19 cellular contexts compared by ENCODE assay signal in genomic region chr2:232432598-232433184, GRCh38. TPM values are rescaled to one million over a fixed set of nuclear protein-coding genes. Genes with fewer than 3 reads are reported as not detected.
A peak's percentile ranks its signal among the peaks of the same experiment; 100 is the strongest.
DNase-seq lines count a peak whose midpoint lies in the region; ATAC-seq and TF ChIP-seq lines count a peak whose summit lies in the region.
"Had no signal": no experiment of that assay in that cellular context is flagged by ENCODE, and none has a peak within 500 bp of the region (broad histone marks: within the 10 kb centered on the region; RNA-seq: fewer than 3 reads in every experiment).

No MANE protein-coding gene starts in this region.

- no peak overlapping the region for H3K4me2 ChIP-seq in PC-3 (ENCODE audit: low read length)

- no peaks in the 10 kb centered on the region for H3K9me2 ChIP-seq in PC-3 (replicated peaks; ENCODE audit: low read length)

- H4K20me1 ChIP-seq in PC-3 (ENCODE audit: low read length): no peaks in the 10 kb centered on the region

- no peak overlapping the region for H3K27ac ChIP-seq in PC-3 (ENCODE audit: low read length)
- H3K27ac ChIP-seq: psoas muscle, SJSA1 had no signal

- no peak overlapping the region for H3K27ac Mint-ChIP-seq in activated CD8-positive, alpha-beta memory T cell treated with anti-CD3 and anti-CD28 coated beads, Interleukin-2, amount 10 ng/mL, durations not matched to agents 7 days and 5 days
- H3K27ac Mint-ChIP-seq: activated CD4-positive, alpha-beta T cell treated with anti-CD3 and anti-CD28 coated beads, Interleukin-2, amount 10 ng/mL, durations not matched to agents 24 days and 14 days; activated naive CD4-positive, alpha-beta T cell treated with anti-CD3 and anti-CD28 coated beads, Interleukin-2, amount 10 ng/mL, durations not matched to agents 7 days and 5 days; memory B cell had no signal

- no peak overlapping the region for H3K4me3 ChIP-seq in PC-3 (ENCODE audit: low read length)
- no peak overlapping the region for H3K4me3 ChIP-seq in fibroblast of mammary gland (ENCODE audit: control insufficient read depth, low read depth, low read length)
- H3K4me3 ChIP-seq: dorsolateral prefrontal cortex, HAP-1, psoas muscle, SJSA1 had no signal

- H3K9me3 ChIP-seq in PC-3 (ENCODE audit: low read length): no peaks in the 10 kb centered on the region
- H3K9me3 ChIP-seq: HAP-1, psoas muscle, SJSA1 had no signal

- no peak overlapping the region for H3K9ac ChIP-seq in PC-3 (ENCODE audit: low read length)

- no peak overlapping the region for H2AFZ ChIP-seq in PC-3 (ENCODE audit: low read length)

- no peak overlapping the region for H3K4me3 Mint-ChIP-seq in activated CD8-positive, alpha-beta memory T cell treated with anti-CD3 and anti-CD28 coated beads, Interleukin-2, amount 10 ng/mL, durations not matched to agents 7 days and 5 days
- H3K4me3 Mint-ChIP-seq: activated CD4-positive, alpha-beta T cell treated with anti-CD3 and anti-CD28 coated beads, Interleukin-2, amount 10 ng/mL, durations not matched to agents 24 days and 14 days; activated naive CD4-positive, alpha-beta T cell treated with anti-CD3 and anti-CD28 coated beads, Interleukin-2, amount 10 ng/mL, durations not matched to agents 7 days and 5 days; memory B cell had no signal

- TF ChIP-seq CTCF in PC-3 (conservative IDR thresholded peaks at IDR 0.05; ENCODE audit: low read depth, low read length) (no peak; the same call in 1 of the 2 replicates), fibroblast of mammary gland (conservative IDR thresholded peaks at IDR 0.05; ENCODE audit: control insufficient read depth, insufficient read depth, low read depth, low read length) (peak; percentile 6)

- BruUV-seq in PC-3 (replicated peaks; lab: Mats Ljungman, UMichigan): no TSS peak

- no peaks in the 10 kb centered on the region for H3K36me3 Mint-ChIP-seq in activated CD8-positive, alpha-beta memory T cell treated with anti-CD3 and anti-CD28 coated beads, Interleukin-2, amount 10 ng/mL, durations not matched to agents 7 days and 5 days
- H3K36me3 Mint-ChIP-seq: activated naive CD4-positive, alpha-beta T cell treated with anti-CD3 and anti-CD28 coated beads, Interleukin-2, amount 10 ng/mL, durations not matched to agents 7 days and 5 days; memory B cell had no signal

- CTCF ChIA-PET in activated CD8-positive, alpha-beta memory T cell treated with anti-CD3 and anti-CD28 coated beads, Interleukin-2, amount 10 ng/mL, durations not matched to agents 7 days and 5 days (lab: Charles Lee): interaction anchor here (0.6 kb wide), 1 partner anchor 11 kb away, joined by 3 read pairs; no protein-coding TSS in a partner anchor
- CTCF ChIA-PET in PC-3 (lab: Charles Lee): no interaction called here

- no peaks in the 10 kb centered on the region for H3K4me1 ChIP-seq in PC-3 (ENCODE audit: insufficient read depth, low read length)
- H3K4me1 ChIP-seq: HAP-1, psoas muscle had no signal

- POLR2A ChIA-PET in PC-3 (lab: Charles Lee; ENCODE audit: unreplicated experiment): no interaction called here

- no peaks in the 10 kb centered on the region for H3K9me3 Mint-ChIP-seq in activated CD8-positive, alpha-beta memory T cell treated with anti-CD3 and anti-CD28 coated beads, Interleukin-2, amount 10 ng/mL, durations not matched to agents 7 days and 5 days (ENCODE audit: low read depth)
- H3K9me3 Mint-ChIP-seq: activated CD4-positive, alpha-beta T cell treated with anti-CD3 and anti-CD28 coated beads, Interleukin-2, amount 10 ng/mL, durations not matched to agents 24 days and 14 days; activated naive CD4-positive, alpha-beta T cell treated with anti-CD3 and anti-CD28 coated beads, Interleukin-2, amount 10 ng/mL, durations not matched to agents 7 days and 5 days; memory B cell had no signal

- no peaks in the 10 kb centered on the region for H3F3A ChIP-seq in PC-3 (ENCODE audit: low read length, unreplicated experiment)

- no peaks in the 10 kb centered on the region for H3K79me2 ChIP-seq in PC-3 (ENCODE audit: low read length)

- peaks cover 3% of the 10 kb centered on the region for H3K27me3 Mint-ChIP-seq in activated CD8-positive, alpha-beta memory T cell treated with anti-CD3 and anti-CD28 coated beads, Interleukin-2, amount 10 ng/mL, durations not matched to agents 7 days and 5 days
- H3K27me3 Mint-ChIP-seq: memory B cell had no signal

- ATAC-seq in activated CD8-positive, alpha-beta memory T cell treated with anti-CD3 and anti-CD28 coated beads, Interleukin-2, amount 10 ng/mL, durations not matched to agents 7 days and 5 days: peak; percentile 36
- ATAC-seq in PC-3 (peak; percentile 42; the same call in 1 of the 2 replicates), HG03457 (IDR thresholded peaks at IDR 0.05; ENCODE audit: unreplicated experiment) (no peak), HG03439 (IDR thresholded peaks at IDR 0.05; ENCODE audit: unreplicated experiment) (no peak)
- ATAC-seq in stimulated activated naive CD8-positive, alpha-beta T cell treated with anti-CD3 and anti-CD28 coated beads, Interleukin-15, Interleukin-2, amounts not matched to agents 100 U/mL and 50 U/mL, for 24 hours: peak; percentile 20
- ATAC-seq: psoas muscle had no signal

- no peaks in the 10 kb centered on the region for H3K27me3 ChIP-seq in PC-3 (ENCODE audit: low read length)

- intact Hi-C loops in PC-3 (cut with micrococcal nuclease): no loop called here

- H3K4me1 Mint-ChIP-seq in activated CD8-positive, alpha-beta memory T cell treated with anti-CD3 and anti-CD28 coated beads, Interleukin-2, amount 10 ng/mL, durations not matched to agents 7 days and 5 days: no peaks in the 10 kb centered on the region
- H3K4me1 Mint-ChIP-seq: activated CD4-positive, alpha-beta T cell treated with anti-CD3 and anti-CD28 coated beads, Interleukin-2, amount 10 ng/mL, durations not matched to agents 24 days and 14 days; activated naive CD4-positive, alpha-beta T cell treated with anti-CD3 and anti-CD28 coated beads, Interleukin-2, amount 10 ng/mL, durations not matched to agents 7 days and 5 days; memory B cell had no signal

- DNase-seq in activated CD8-positive, alpha-beta memory T cell treated with anti-CD3 and anti-CD28 coated beads, Interleukin-2, amount 10 ng/mL, durations not matched to agents 7 days and 5 days: no peak
- no peak for DNase-seq in activated CD8-positive, alpha-beta memory T cell treated with anti-CD3 and anti-CD28 coated beads, Interleukin-2, amount 50 U/mL, for 4 hours
- peak; percentile 13 for DNase-seq in PC-3
- no peak for DNase-seq in fibroblast of mammary gland (ENCODE audit: low read depth)
- no peak for DNase-seq in stimulated activated naive CD8-positive, alpha-beta T cell treated with anti-CD3 and anti-CD28 coated beads, Interleukin-15, Interleukin-2, amounts not matched to agents 100 U/mL and 50 U/mL, for 24 hours
- DNase-seq in effector CD8-positive, alpha-beta T cell (lab: John Stamatoyannopoulos, UW): no peak
- DNase-seq: activated CD4-positive, alpha-beta T cell treated with anti-CD3 and anti-CD28 coated beads, Interleukin-2, amount 10 ng/mL, durations not matched to agents 24 days and 14 days; activated naive CD4-positive, alpha-beta T cell treated with anti-CD3 and anti-CD28 coated beads, Interleukin-2, amount 10 ng/mL, durations not matched to agents 7 days and 5 days; NCI-H345; psoas muscle; stimulated activated CD4-positive, alpha-beta T cell treated with anti-CD3 and anti-CD28 coated beads, Interleukin-4, amount 100 ng/mL, for 4 hours had no signal

- no peaks in the 10 kb centered on the region for H3K36me3 ChIP-seq in PC-3 (ENCODE audit: low read depth, low read length)
- H3K36me3 ChIP-seq: HAP-1, SJSA1 had no signal

RNA-seq across cellular contexts. Expression of gene ALPI, which starts 23.3 kb away (rescaled TPM):
- not detected for total RNA-seq in activated CD8-positive, alpha-beta memory T cell treated with anti-CD3 and anti-CD28 coated beads, Interleukin-2, amount 10 ng/mL, durations not matched to agents 7 days and 5 days
- total RNA-seq in PC-3 (2014; rRNA removed): not detected in 2 replicates
- total RNA-seq: activated CD4-positive, alpha-beta T cell treated with anti-CD3 and anti-CD28 coated beads, Interleukin-2, amount 10 ng/mL, durations not matched to agents 24 days and 14 days; dorsolateral prefrontal cortex; M059J; psoas muscle; SJSA1; subcutaneous adipose tissue had no signal

RNA-seq across cellular contexts. Expression of gene ALPG, which starts 26.0 kb away (rescaled TPM):
- total RNA-seq in activated CD8-positive, alpha-beta memory T cell treated with anti-CD3 and anti-CD28 coated beads, Interleukin-2, amount 10 ng/mL, durations not matched to agents 7 days and 5 days: not detected
- total RNA-seq in PC-3 (2014; rRNA removed): 0.12 and 0.18 TPM in 2 replicates
- total RNA-seq: activated CD4-positive, alpha-beta T cell treated with anti-CD3 and anti-CD28 coated beads, Interleukin-2, amount 10 ng/mL, durations not matched to agents 24 days and 14 days; M059J; psoas muscle; subcutaneous adipose tissue had no signal

RNA-seq across cellular contexts. Expression of gene ALPP, which starts 54.1 kb away (rescaled TPM):
- not detected for total RNA-seq in activated CD8-positive, alpha-beta memory T cell treated with anti-CD3 and anti-CD28 coated beads, Interleukin-2, amount 10 ng/mL, durations not matched to agents 7 days and 5 days
- total RNA-seq in PC-3 (2014; rRNA removed): 8.6 and 14.4 TPM in 2 replicates
- total RNA-seq: activated CD4-positive, alpha-beta T cell treated with anti-CD3 and anti-CD28 coated beads, Interleukin-2, amount 10 ng/mL, durations not matched to agents 24 days and 14 days; psoas muscle; subcutaneous adipose tissue had no signal

RNA-seq across cellular contexts. Expression of gene ECEL1, which starts 54.9 kb away (rescaled TPM):
- under 1 TPM in 1 of 2 experiments, not detected in 1; 0.21 TPM for total RNA-seq in activated CD8-positive, alpha-beta memory T cell treated with anti-CD3 and anti-CD28 coated beads, Interleukin-2, amount 10 ng/mL, durations not matched to agents 7 days and 5 days
- not detected in 2 replicates for total RNA-seq in PC-3 (2014; rRNA removed)
- total RNA-seq: M059J, SJSA1, subcutaneous adipose tissue had no signal

Comparison
In these comparisons a context has a peak if more than half of its experiments do, and no peak if none do; other contexts are left out.
1. ATAC-seq: peak in activated CD8-positive, alpha-beta memory T cell treated with anti-CD3 and anti-CD28 coated beads, Interleukin-2, amount 10 ng/mL, durations not matched to agents 7 days and 5 days (single experiment), PC-3 (single experiment) and stimulated activated naive CD8-positive, alpha-beta T cell treated with anti-CD3 and anti-CD28 coated beads, Interleukin-15, Interleukin-2, amounts not matched to agents 100 U/mL and 50 U/mL, for 24 hours (single experiment); none in HG03457 (single experiment) and HG03439 (single experiment).